ENCODE assay signal across 1 cellular context in genomic region chr11:60343094-60343704, GRCh38.
TF ChIP-seq lines count a peak whose summit lies in the region.

No MANE protein-coding gene starts in this region.

TF ChIP-seq in K562, 482 proteins besides CTCF, POLR2A, EP300 and RAD21:
- TF ChIP-seq SMC3 (conservative IDR thresholded peaks at IDR 0.05; ENCODE audit: insufficient read depth, low read depth, low read length) (0 out of 2 replicates have a peak, but pooled peaks have one; percentile 20), TFAM (CRISPR knock-in tag; conservative IDR thresholded peaks at IDR 0.05) (no peak), ZNF764 (CRISPR knock-in tag; IDR thresholded peaks at IDR 0.05; ENCODE audit: low read depth) (0 out of 2 replicates have a peak, but pooled peaks have one; percentile 35)
TF ChIP-seq in K562: peak in this region for 2.
